8 cellular contexts compared by ENCODE assay signal in the genomic region with DNA sequence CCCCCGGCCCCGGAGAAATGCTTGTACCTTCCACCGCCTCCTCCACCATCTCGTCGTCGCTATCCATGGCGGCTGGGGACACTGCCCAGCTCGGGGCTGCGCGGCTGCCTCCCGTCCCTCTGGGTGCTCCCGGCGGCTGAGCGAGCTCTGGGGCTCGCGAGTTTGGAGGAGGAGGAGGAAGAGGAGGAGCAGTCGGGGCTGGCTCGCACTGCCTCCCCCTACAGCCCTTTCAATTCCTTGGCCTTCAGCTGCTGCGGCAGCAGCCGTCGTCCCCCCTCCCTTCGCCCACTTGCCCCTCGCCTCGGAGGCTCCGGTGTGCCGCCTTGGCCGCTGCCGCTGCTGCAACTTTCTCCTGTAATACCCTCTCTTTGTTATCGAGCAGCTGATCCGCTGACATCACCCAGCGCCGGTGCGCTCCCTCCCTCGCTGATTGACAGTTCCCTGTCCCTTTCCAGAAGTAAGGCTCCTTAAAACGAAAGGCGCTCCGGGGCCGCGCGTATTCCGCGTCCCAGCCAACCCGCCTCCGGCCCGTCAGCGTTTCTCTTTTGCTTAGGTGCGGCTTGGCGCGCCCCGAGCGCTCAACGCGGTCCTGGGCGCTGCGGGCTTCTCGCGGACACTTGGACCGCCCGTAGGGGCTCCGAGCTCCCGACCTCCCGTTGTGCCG. TPM values are rescaled to one million over a fixed set of nuclear protein-coding genes. Genes with fewer than 3 reads are reported as not detected.
DNase-seq lines count a peak whose midpoint lies in the region; ATAC-seq and TF ChIP-seq lines count a peak whose summit lies in the region.

A gene (minus strand): TSS at position 149 of the 664 bp plus-strand sequence. CDS start 82 bp downstream, at position 67.

- peaks cover 0 to 31% (median 23%) of the 10 kb centered on the region in 11 experiments; a peak in 16 of 22 replicates for H3K27me3 ChIP-seq in BLaER1 treated with 17β-estradiol and CSF1 and Interleukin-3, amounts not matched to agents 10 nM and 100 nM
- H3K27me3 ChIP-seq in stomach: no peaks in the 10 kb centered on the region

- H3K27me3 Mint-ChIP-seq in natural killer cell (ENCODE audit: low read depth in 2 of 2): peaks cover 33 to 39% of the 10 kb centered on the region in 2 donors

- intact Hi-C loops in natural killer cell (cut with micrococcal nuclease): no loop called here
- intact Hi-C loops in stomach (cut with DNase I; ENCODE audit: low total_unique reads): no loop called here

- peak within 1 kb of the TSS; percentile 89 to 98 (median 94) for H3K4me2 ChIP-seq in BLaER1 treated with 17β-estradiol and CSF1 and Interleukin-3, amounts not matched to agents 10 nM and 100 nM

- H3K36me3 Mint-ChIP-seq in natural killer cell: no peaks in the 10 kb centered on the region

- peak within 1 kb of the TSS; percentile 84 to 97 (median 92) for H3K4me3 ChIP-seq in BLaER1 treated with 17β-estradiol and CSF1 and Interleukin-3, amounts not matched to agents 10 nM and 100 nM
- H3K4me3 ChIP-seq in fibroblast of the aortic adventitia (ENCODE audit: low read depth, low read length) (peak within 1 kb of the TSS; percentile 88), stomach (peak within 1 kb of the TSS; percentile 78 to 94 (median 82))

- POLR2A ChIA-PET in RWPE1 (lab: Yijun Ruan, JAX; ENCODE audit: low non-redundant PET): interaction anchor here (1.2 to 1.3 kb wide), 2 partner anchors 12 to 380 kb away, joined by 3 to 4 read pairs; a partner anchor contains a TSS

- TF ChIP-seq CTCF in RWPE1 (conservative IDR thresholded peaks at IDR 0.05; ENCODE audit: low read depth) (no peak), fibroblast of the aortic adventitia (IDR thresholded peaks at IDR 0.05; ENCODE audit: insufficient read depth, low read length) (peak; percentile 4), natural killer cell (IDR thresholded peaks at IDR 0.05) (no peak), stomach (IDR thresholded peaks at IDR 0.05) (no peak)

- peak within 1 kb of the TSS; percentile 97 to 100 (median 98) for H3K9ac ChIP-seq in BLaER1 treated with 17β-estradiol and CSF1 and Interleukin-3, amounts not matched to agents 10 nM and 100 nM

- H3K4me1 ChIP-seq in BLaER1 treated with 17β-estradiol and CSF1 and Interleukin-3, amounts not matched to agents 10 nM and 100 nM: peaks cover 63 to 76% (median 70%) of the 10 kb centered on the region in 10 experiments
- peaks cover 41 to 78% (median 60%) of the 10 kb centered on the region in 4 donors for H3K4me1 ChIP-seq in stomach

- peak in 1 of 4 donors; percentile 53 for TF ChIP-seq POLR2A in stomach (IDR thresholded peaks at IDR 0.05)

- peaks cover 27 to 38% of the 10 kb centered on the region in 2 donors for H3K4me1 Mint-ChIP-seq in natural killer cell

- H4K20me1 ChIP-seq in BLaER1 treated with 17β-estradiol and CSF1 and Interleukin-3, amounts not matched to agents 10 nM and 100 nM: peaks cover 27 to 38% (median 36%) of the 10 kb centered on the region in 11 experiments; a peak in 21 of 22 replicates

- CTCF ChIA-PET in RWPE1 (lab: Yijun Ruan, JAX): interaction anchor here (1.0 to 1.3 kb wide), 3 partner anchors 47 to 179 kb away, joined by 3 to 5 read pairs (median 4); no protein-coding TSS in a partner anchor

- 0 to 1% (median 0%) methylated on average over 40 to 63 of the region's 63 CpGs for WGBS in stomach, 5 donors

- no peak for TF ChIP-seq EP300 in stomach (IDR thresholded peaks at IDR 0.05)

- H3K9me3 ChIP-seq in BLaER1 treated with 17β-estradiol and CSF1 and Interleukin-3, amounts not matched to agents 10 nM and 100 nM (replicated peaks in 1 of 11): no peaks in the 10 kb centered on the region
- H3K9me3 ChIP-seq in stomach: no peaks in the 10 kb centered on the region

- H3K4me3 Mint-ChIP-seq in natural killer cell: peak within 1 kb of the TSS; percentile 99

- peaks cover 0 to 17% (median 0%) of the 10 kb centered on the region in 11 experiments; a peak in 1 of 22 replicates for H3K36me3 ChIP-seq in BLaER1 treated with 17β-estradiol and CSF1 and Interleukin-3, amounts not matched to agents 10 nM and 100 nM
- H3K36me3 ChIP-seq in stomach: no peaks in the 10 kb centered on the region

- peak within 1 kb of the TSS; percentile 83 to 93 for H3K27ac Mint-ChIP-seq in natural killer cell

- H3K27ac ChIP-seq in BLaER1 treated with 17β-estradiol and CSF1 and Interleukin-3, amounts not matched to agents 10 nM and 100 nM: peak within 1 kb of the TSS; percentile 96 to 100 (median 99)
- H3K27ac ChIP-seq in RWPE1: peak within 1 kb of the TSS; percentile 89
- peak within 1 kb of the TSS; percentile 94 to 99 (median 98) for H3K27ac ChIP-seq in stomach

- ATAC-seq in GM21381 (IDR thresholded peaks at IDR 0.05; ENCODE audit: unreplicated experiment): peak; percentile 32
- peak; percentile 23 to 45 (median 27) for ATAC-seq in natural killer cell

- H3K9me3 Mint-ChIP-seq in natural killer cell: no peaks in the 10 kb centered on the region

- DNase-seq in KG1 (lab: John Stamatoyannopoulos, UW) (peak; percentile 77), RWPE1 (ENCODE audit: low spot score) (peak; percentile 80), fibroblast of the aortic adventitia (ENCODE audit: low read depth) (peak; percentile 73), natural killer cell (peak; percentile 27), stomach (peak; percentile 74)
- DNase-seq in activated effector memory CD4-positive, alpha-beta T cell treated with anti-CD3 and anti-CD28 coated beads, Interleukin-2, amount 50 U/mL, for 16 hours: peak; percentile 85

RNA-seq across cellular contexts. Expression of the gene that starts here (rescaled TPM):
- total RNA-seq in fibroblast of the aortic adventitia (ENCODE audit: low replicate concordance) (80.3 and 134 TPM in 2 replicates), natural killer cell (1 to 10 TPM; 2.6 to 4.1 (median 3.3) TPM), stomach (10 to 100 TPM; 12.7 to 96.9 (median 57.1) TPM)
- polyA plus RNA-seq in stomach: 10 to 100 TPM in 2 of 3 donors, 1 to 10 TPM in 1; 9.7 to 22.8 (median 22.7) TPM

Comparison
In these comparisons a context has a peak if more than half of its experiments do, and no peak if none do; other contexts are left out.
1. Peak in every context shown above with its lines: DNase-seq, ATAC-seq, H3K4me3 ChIP-seq and H3K27ac ChIP-seq.
2. DNase-seq: peak in every context shown above with its lines; median percentile 85 in activated effector memory CD4-positive, alpha-beta T cell treated with anti-CD3 and anti-CD28 coated beads, Interleukin-2, amount 50 U/mL, for 16 hours; 80 in RWPE1; 77 in KG1; 74 in stomach; 73 in fibroblast of the aortic adventitia; 27 in natural killer cell.